In the genomic region with DNA sequence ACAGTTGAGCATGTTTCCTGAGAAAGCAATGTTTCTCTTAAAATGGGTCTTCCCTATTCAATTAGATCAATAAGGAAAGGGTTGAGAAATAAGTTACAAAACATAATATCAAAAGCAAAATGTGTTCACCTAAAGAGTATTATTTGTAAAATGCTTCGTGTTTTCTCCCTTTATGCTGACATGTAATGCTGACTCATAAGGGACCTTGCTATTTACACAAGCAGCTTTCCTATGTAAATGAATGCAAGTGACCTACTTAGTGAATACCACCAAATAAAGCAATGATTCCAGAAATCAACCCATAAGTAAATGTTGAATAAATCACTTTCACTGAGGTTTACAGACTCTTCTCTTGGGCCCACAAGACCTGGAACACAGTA, we compare ENCODE assay signal across 8 cellular contexts.
DNase-seq lines count a peak whose midpoint lies in the region; ATAC-seq and FAIRE-seq lines count a peak whose summit lies in the region.

No MANE protein-coding gene starts in this region.

- FAIRE-seq in frontal cortex (lab: Jason Lieb, UNC), result peak; percentile 31

- DNase-seq in EL, result peak; percentile 43
- DNase-seq in M059J (ENCODE audit: low read depth), result peak; percentile 41
- no peak for DNase-seq in frontal cortex (ENCODE audit: low spot score in 2 of 2)
- DNase-seq in activated CD4-positive, alpha-beta T cell treated with anti-CD3 and anti-CD28 coated beads for 48 hours, result no peak
- DNase-seq in NCI-H345 treated with DMSO at 0.1 percent for 48 hours (lab: John Stamatoyannopoulos, UW; ENCODE audit: unreplicated experiment), result no peak
- DNase-seq in hippocampal formation (lab: John Stamatoyannopoulos, UW), result no peak
- no peak for DNase-seq in NCI-H128 (lab: John Stamatoyannopoulos, UW; ENCODE audit: unreplicated experiment)

- ATAC-seq in GM21825 (IDR thresholded peaks at IDR 0.05; ENCODE audit: unreplicated experiment), result peak; percentile 64

Comparison
In these comparisons a context has a peak if more than half of its experiments do, and no peak if none do; other contexts are left out.
1. DNase-seq: peak in EL (single experiment) and M059J (single experiment); none in frontal cortex (0 of 2), activated CD4-positive, alpha-beta T cell treated with anti-CD3 and anti-CD28 coated beads for 48 hours (single experiment), NCI-H345 treated with DMSO at 0.1 percent for 48 hours (single experiment), hippocampal formation (0 of 2) and NCI-H128 (single experiment).